1 cellular context compared by ENCODE assay signal in the genomic region with DNA sequence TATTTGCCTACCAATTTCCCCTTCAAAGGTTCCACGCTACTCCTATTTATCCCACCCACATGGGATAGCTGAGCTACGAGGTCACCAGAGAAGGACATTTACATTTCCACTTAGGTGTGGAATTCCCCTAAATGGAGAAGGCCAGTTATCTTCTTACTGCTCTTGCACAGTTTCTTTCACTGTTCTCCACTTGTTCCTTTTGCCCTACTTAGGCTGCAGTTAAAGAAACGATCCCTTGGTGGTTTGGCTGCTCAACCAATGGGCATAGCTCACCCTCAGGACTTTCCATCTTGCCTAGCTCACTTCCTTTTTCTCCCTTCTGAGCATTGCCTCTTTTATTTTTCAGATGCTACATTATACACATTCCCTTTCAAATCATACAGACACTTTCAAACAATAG.
A peak's percentile ranks its signal among the peaks of the same experiment; 100 is the strongest.
TF ChIP-seq lines count a peak whose summit lies in the region.

No MANE protein-coding gene starts in this region.

TF ChIP-seq in GM12878, 131 proteins besides CTCF, POLR2A, EP300 and RAD21 (continued from another document):
- TF ChIP-seq, protein P1, sequence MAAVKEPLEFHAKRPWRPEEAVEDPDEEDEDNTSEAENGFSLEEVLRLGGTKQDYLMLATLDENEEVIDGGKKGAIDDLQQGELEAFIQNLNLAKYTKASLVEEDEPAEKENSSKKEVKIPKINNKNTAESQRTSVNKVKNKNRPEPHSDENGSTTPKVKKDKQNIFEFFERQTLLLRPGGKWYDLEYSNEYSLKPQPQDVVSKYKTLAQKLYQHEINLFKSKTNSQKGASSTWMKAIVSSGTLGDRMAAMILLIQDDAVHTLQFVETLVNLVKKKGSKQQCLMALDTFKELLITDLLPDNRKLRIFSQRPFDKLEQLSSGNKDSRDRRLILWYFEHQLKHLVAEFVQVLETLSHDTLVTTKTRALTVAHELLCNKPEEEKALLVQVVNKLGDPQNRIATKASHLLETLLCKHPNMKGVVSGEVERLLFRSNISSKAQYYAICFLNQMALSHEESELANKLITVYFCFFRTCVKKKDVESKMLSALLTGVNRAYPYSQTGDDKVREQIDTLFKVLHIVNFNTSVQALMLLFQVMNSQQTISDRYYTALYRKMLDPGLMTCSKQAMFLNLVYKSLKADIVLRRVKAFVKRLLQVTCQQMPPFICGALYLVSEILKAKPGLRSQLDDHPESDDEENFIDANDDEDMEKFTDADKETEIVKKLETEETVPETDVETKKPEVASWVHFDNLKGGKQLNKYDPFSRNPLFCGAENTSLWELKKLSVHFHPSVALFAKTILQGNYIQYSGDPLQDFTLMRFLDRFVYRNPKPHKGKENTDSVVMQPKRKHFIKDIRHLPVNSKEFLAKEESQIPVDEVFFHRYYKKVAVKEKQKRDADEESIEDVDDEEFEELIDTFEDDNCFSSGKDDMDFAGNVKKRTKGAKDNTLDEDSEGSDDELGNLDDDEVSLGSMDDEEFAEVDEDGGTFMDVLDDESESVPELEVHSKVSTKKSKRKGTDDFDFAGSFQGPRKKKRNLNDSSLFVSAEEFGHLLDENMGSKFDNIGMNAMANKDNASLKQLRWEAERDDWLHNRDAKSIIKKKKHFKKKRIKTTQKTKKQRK (IDR thresholded peaks at IDR 0.05; ENCODE audit: low read depth, low read length) = no peak
- TF ChIP-seq BMI1 (IDR thresholded peaks at IDR 0.05; ENCODE audit: borderline replicate concordance) (no peak), MEF2B (IDR thresholded peaks at IDR 0.05; ENCODE audit: partially characterized antibody, poor library complexity, severe bottlenecking) (no peak), ZNF622 (IDR thresholded peaks at IDR 0.05) (no peak), POLR2AphosphoS5 (IDR thresholded peaks at IDR 0.05; ENCODE audit: low read length) (0 out of 2 replicates have a peak, but pooled peaks have one; percentile 41), MTA3 (IDR thresholded peaks at IDR 0.05; ENCODE audit: borderline replicate concordance, low read length) (0 out of 2 replicates have a peak, but pooled peaks have one; percentile 37), MYB (IDR thresholded peaks at IDR 0.05; ENCODE audit: borderline replicate concordance, low read depth, low read length) (no peak), EED (IDR thresholded peaks at IDR 0.05; ENCODE audit: low read depth) (peak; percentile 77), KDM1A (IDR thresholded peaks at IDR 0.05; ENCODE audit: borderline replicate concordance) (no peak), PML (IDR thresholded peaks at IDR 0.05; ENCODE audit: low read length) (no peak), DPF2 (IDR thresholded peaks at IDR 0.05) (0 out of 2 replicates have a peak, but pooled peaks have one; percentile 39), SIX5 (IDR thresholded peaks at IDR 0.05; ENCODE audit: low read depth, low read length, severe bottlenecking) (no peak), JUNB (IDR thresholded peaks at IDR 0.05) (peak; percentile 30; the same call in 1 of the 2 replicates), IKZF2 (IDR thresholded peaks at IDR 0.05) (peak; percentile 55 to 60; a peak in 2 of 4 replicates), IKZF1 (conservative IDR thresholded peaks at IDR 0.05) (peak; percentile 59), IRF4 (IDR thresholded peaks at IDR 0.05; ENCODE audit: low read depth, low read length) (0 out of 2 replicates have a peak, but pooled peaks have one; percentile 27), SP1 (IDR thresholded peaks at IDR 0.05; ENCODE audit: low read depth, low read length) (no peak), FOXM1 (IDR thresholded peaks at IDR 0.05; ENCODE audit: low read depth, low read length) (peak; percentile 16; the same call in 1 of the 2 replicates), CHD2 (IDR thresholded peaks at IDR 0.05; ENCODE audit: borderline replicate concordance, low read depth, low read length) (no peak), SMC3 (IDR thresholded peaks at IDR 0.05; ENCODE audit: borderline replicate concordance, low read length) (no peak), CREB1 (IDR thresholded peaks at IDR 0.05; ENCODE audit: low read depth) (0 out of 2 replicates have a peak, but pooled peaks have one; percentile 7), BCL11A (IDR thresholded peaks at IDR 0.05; ENCODE audit: low read depth, low read length) (peak; percentile 45; the same call in 1 of the 2 replicates), SRF (IDR thresholded peaks at IDR 0.05; ENCODE audit: low read depth in 2 of 2, low read length in 2 of 2) (peak in 1 of 2 experiments; percentile 64; a peak in 1 of 4 replicates), ZNF274 (IDR thresholded peaks at IDR 0.05; ENCODE audit: insufficient read depth, insufficient read length) (no peak), TARDBP (IDR thresholded peaks at IDR 0.05; ENCODE audit: borderline replicate concordance) (no peak), POU2F2 (IDR thresholded peaks at IDR 0.05; ENCODE audit: borderline replicate concordance, low read depth, low read length) (peak; percentile 60; the same call in 1 of the 3 replicates), EZH2 (IDR thresholded peaks at IDR 0.05; ENCODE audit: borderline replicate concordance, control insufficient read depth, low read depth, low read length) (no peak), RELA (IDR thresholded peaks at IDR 0.05; ENCODE audit: borderline replicate concordance, partially characterized antibody) (peak; percentile 77), NRF1 (conservative IDR thresholded peaks at IDR 0.05; ENCODE audit: low read depth, low read length) (no peak), YBX1 (IDR thresholded peaks at IDR 0.05) (no peak), HDAC2 (IDR thresholded peaks at IDR 0.05) (no peak), MEF2A (IDR thresholded peaks at IDR 0.05; ENCODE audit: insufficient read depth, low read depth, low read length) (no peak), CBX5 (IDR thresholded peaks at IDR 0.05; ENCODE audit: low read depth) (0 out of 2 replicates have a peak, but pooled peaks have one; percentile 8), BACH1 (IDR thresholded peaks at IDR 0.05; ENCODE audit: borderline replicate concordance) (no peak), RUNX3 (IDR thresholded peaks at IDR 0.05; ENCODE audit: low read length) (peak; percentile 69), ETV6 (conservative IDR thresholded peaks at IDR 0.05 in 1 of 2, IDR thresholded peaks at IDR 0.05 in 1 of 2; ENCODE audit: borderline replicate concordance in 1 of 2, low read depth in 1 of 2) (0 out of 4 replicates have a peak, but pooled peaks of 1 of the 2 experiments have one; percentile 14), BRCA1 (IDR thresholded peaks at IDR 0.05; ENCODE audit: low read depth, low read length) (no peak), NFIC (IDR thresholded peaks at IDR 0.05; ENCODE audit: low read depth, low read length) (no peak), FOS (IDR thresholded peaks at IDR 0.05; ENCODE audit: borderline replicate concordance, extremely low read depth, insufficient read length) (no peak), YY1 (IDR thresholded peaks at IDR 0.05; ENCODE audit: low read depth, low read length) (no peak), SREBF2 (IDR thresholded peaks at IDR 0.05; ENCODE audit: low read length) (no peak), ZZZ3 (IDR thresholded peaks at IDR 0.05; ENCODE audit: control insufficient read depth, insufficient read length, low read depth) (no peak), ZNF384 (IDR thresholded peaks at IDR 0.05; ENCODE audit: borderline replicate concordance, low read depth, low read length) (no peak)
- TF ChIP-seq, protein P2, sequence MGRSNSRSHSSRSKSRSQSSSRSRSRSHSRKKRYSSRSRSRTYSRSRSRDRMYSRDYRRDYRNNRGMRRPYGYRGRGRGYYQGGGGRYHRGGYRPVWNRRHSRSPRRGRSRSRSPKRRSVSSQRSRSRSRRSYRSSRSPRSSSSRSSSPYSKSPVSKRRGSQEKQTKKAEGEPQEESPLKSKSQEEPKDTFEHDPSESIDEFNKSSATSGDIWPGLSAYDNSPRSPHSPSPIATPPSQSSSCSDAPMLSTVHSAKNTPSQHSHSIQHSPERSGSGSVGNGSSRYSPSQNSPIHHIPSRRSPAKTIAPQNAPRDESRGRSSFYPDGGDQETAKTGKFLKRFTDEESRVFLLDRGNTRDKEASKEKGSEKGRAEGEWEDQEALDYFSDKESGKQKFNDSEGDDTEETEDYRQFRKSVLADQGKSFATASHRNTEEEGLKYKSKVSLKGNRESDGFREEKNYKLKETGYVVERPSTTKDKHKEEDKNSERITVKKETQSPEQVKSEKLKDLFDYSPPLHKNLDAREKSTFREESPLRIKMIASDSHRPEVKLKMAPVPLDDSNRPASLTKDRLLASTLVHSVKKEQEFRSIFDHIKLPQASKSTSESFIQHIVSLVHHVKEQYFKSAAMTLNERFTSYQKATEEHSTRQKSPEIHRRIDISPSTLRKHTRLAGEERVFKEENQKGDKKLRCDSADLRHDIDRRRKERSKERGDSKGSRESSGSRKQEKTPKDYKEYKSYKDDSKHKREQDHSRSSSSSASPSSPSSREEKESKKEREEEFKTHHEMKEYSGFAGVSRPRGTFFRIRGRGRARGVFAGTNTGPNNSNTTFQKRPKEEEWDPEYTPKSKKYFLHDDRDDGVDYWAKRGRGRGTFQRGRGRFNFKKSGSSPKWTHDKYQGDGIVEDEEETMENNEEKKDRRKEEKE (IDR thresholded peaks at IDR 0.05) = no peak
- TF ChIP-seq, protein P3, sequence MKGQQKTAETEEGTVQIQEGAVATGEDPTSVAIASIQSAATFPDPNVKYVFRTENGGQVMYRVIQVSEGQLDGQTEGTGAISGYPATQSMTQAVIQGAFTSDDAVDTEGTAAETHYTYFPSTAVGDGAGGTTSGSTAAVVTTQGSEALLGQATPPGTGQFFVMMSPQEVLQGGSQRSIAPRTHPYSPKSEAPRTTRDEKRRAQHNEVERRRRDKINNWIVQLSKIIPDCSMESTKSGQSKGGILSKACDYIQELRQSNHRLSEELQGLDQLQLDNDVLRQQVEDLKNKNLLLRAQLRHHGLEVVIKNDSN (IDR thresholded peaks at IDR 0.05; ENCODE audit: borderline replicate concordance, extremely low read length, insufficient read depth, low read depth, low read length) = no peak
- TF ChIP-seq, protein P4, sequence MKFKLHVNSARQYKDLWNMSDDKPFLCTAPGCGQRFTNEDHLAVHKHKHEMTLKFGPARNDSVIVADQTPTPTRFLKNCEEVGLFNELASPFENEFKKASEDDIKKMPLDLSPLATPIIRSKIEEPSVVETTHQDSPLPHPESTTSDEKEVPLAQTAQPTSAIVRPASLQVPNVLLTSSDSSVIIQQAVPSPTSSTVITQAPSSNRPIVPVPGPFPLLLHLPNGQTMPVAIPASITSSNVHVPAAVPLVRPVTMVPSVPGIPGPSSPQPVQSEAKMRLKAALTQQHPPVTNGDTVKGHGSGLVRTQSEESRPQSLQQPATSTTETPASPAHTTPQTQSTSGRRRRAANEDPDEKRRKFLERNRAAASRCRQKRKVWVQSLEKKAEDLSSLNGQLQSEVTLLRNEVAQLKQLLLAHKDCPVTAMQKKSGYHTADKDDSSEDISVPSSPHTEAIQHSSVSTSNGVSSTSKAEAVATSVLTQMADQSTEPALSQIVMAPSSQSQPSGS (IDR thresholded peaks at IDR 0.05; ENCODE audit: low read length) = peak; percentile 56; the same call in 1 of the 2 replicates
- TF ChIP-seq, protein P5, sequence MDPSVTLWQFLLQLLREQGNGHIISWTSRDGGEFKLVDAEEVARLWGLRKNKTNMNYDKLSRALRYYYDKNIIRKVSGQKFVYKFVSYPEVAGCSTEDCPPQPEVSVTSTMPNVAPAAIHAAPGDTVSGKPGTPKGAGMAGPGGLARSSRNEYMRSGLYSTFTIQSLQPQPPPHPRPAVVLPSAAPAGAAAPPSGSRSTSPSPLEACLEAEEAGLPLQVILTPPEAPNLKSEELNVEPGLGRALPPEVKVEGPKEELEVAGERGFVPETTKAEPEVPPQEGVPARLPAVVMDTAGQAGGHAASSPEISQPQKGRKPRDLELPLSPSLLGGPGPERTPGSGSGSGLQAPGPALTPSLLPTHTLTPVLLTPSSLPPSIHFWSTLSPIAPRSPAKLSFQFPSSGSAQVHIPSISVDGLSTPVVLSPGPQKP (IDR thresholded peaks at IDR 0.05; ENCODE audit: low read depth, low read length) = no peak
- TF ChIP-seq, protein P6, sequence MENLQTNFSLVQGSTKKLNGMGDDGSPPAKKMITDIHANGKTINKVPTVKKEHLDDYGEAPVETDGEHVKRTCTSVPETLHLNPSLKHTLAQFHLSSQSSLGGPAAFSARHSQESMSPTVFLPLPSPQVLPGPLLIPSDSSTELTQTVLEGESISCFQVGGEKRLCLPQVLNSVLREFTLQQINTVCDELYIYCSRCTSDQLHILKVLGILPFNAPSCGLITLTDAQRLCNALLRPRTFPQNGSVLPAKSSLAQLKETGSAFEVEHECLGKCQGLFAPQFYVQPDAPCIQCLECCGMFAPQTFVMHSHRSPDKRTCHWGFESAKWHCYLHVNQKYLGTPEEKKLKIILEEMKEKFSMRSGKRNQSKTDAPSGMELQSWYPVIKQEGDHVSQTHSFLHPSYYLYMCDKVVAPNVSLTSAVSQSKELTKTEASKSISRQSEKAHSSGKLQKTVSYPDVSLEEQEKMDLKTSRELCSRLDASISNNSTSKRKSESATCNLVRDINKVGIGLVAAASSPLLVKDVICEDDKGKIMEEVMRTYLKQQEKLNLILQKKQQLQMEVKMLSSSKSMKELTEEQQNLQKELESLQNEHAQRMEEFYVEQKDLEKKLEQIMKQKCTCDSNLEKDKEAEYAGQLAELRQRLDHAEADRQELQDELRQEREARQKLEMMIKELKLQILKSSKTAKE (IDR thresholded peaks at IDR 0.05; ENCODE audit: low read depth, poor library complexity, severe bottlenecking) = no peak
- TF ChIP-seq, protein P7, sequence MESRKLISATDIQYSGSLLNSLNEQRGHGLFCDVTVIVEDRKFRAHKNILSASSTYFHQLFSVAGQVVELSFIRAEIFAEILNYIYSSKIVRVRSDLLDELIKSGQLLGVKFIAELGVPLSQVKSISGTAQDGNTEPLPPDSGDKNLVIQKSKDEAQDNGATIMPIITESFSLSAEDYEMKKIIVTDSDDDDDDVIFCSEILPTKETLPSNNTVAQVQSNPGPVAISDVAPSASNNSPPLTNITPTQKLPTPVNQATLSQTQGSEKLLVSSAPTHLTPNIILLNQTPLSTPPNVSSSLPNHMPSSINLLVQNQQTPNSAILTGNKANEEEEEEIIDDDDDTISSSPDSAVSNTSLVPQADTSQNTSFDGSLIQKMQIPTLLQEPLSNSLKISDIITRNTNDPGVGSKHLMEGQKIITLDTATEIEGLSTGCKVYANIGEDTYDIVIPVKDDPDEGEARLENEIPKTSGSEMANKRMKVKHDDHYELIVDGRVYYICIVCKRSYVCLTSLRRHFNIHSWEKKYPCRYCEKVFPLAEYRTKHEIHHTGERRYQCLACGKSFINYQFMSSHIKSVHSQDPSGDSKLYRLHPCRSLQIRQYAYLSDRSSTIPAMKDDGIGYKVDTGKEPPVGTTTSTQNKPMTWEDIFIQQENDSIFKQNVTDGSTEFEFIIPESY (IDR thresholded peaks at IDR 0.05) = no peak
- TF ChIP-seq, protein P8, sequence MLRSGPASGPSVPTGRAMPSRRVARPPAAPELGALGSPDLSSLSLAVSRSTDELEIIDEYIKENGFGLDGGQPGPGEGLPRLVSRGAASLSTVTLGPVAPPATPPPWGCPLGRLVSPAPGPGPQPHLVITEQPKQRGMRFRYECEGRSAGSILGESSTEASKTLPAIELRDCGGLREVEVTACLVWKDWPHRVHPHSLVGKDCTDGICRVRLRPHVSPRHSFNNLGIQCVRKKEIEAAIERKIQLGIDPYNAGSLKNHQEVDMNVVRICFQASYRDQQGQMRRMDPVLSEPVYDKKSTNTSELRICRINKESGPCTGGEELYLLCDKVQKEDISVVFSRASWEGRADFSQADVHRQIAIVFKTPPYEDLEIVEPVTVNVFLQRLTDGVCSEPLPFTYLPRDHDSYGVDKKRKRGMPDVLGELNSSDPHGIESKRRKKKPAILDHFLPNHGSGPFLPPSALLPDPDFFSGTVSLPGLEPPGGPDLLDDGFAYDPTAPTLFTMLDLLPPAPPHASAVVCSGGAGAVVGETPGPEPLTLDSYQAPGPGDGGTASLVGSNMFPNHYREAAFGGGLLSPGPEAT (IDR thresholded peaks at IDR 0.05; ENCODE audit: low read depth) = peak; percentile 71; the same call in 1 of the 2 replicates
